Comparison of ENCODE assay signal across 1 cellular context in the genomic region with DNA sequence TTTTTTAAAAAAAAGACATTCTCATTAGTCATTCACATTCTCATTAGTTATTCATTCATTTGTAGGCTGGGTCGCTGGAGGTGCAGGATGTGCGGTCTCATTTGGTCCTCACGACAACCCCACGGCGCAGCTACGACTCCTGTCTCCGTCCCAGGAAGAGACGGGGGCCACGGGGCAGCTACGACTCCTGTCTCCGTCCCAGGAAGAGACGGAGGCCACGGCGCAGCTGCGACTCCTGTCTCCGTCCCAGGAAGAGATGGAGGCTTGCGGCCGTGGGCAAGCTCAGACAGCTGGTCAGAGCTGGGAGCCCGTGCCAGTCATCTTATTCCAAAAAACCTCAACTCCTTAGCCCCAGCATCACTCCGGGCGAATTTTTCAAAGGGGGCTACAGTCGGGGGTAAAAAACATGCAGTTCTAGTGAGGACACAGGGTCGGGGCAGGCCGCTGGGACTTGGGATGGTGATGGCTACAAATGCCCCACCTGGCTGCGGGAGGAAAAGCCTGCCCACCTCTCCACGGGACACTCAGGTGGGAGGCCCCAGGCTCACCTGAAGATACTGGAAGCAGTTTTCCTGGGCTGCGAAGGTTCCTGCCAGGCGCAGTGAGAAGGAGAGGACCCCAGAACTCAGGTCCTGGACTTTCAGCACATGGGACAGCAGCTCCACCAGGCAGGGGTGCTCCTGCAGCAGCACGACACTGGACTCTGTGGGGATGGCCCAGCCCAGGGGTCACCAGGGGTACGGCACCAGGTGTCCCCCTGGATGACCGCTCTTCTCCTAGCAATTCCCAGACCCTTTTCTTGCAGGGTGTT.
TF ChIP-seq lines count a peak whose summit lies in the region.

No MANE protein-coding gene starts in this region.

TF ChIP-seq in WTC11, 78 proteins besides CTCF, POLR2A, EP300 and RAD21 (continued from another document):
- TF ChIP-seq, protein P1, sequence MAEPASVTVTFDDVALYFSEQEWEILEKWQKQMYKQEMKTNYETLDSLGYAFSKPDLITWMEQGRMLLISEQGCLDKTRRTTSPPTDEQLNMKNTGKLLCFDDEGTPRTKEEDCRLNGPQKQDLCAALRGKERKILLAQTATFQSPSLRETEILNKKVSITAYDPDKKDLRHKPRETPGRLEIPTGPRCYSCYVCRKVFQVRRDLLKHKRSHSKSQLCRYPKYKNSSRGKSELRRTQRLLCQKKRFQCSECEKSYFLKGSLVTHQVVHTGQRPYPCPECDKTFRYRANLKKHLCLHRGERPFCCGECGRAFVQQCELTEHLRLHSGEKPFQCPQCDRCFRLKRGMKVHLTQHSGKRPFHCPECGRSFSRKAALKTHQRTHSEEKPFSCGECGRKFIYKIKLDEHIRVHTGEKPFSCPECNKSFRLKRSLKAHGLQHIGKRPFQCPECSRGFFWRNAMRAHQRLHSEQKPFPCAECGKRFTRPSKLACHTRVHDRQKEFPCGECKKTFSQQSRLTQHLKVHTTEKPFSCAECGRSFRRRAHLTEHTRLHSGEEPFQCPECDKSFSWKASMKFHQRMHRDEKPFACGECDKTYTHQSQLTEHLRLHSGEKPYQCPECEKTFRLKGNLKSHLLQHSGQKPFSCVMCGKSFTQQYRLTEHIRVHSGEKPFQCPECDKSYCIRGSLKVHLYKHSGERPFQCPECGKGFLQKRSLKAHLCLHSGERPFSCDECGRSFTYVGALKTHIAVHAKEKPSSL (CRISPR knock-in tag; conservative IDR thresholded peaks at IDR 0.05), result no peak
- TF ChIP-seq CREM (CRISPR knock-in tag; IDR thresholded peaks at IDR 0.05), result no peak
- TF ChIP-seq, protein P2, sequence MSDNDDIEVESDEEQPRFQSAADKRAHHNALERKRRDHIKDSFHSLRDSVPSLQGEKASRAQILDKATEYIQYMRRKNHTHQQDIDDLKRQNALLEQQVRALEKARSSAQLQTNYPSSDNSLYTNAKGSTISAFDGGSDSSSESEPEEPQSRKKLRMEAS (CRISPR knock-in tag; IDR thresholded peaks at IDR 0.05), result no peak
- TF ChIP-seq, protein P3, sequence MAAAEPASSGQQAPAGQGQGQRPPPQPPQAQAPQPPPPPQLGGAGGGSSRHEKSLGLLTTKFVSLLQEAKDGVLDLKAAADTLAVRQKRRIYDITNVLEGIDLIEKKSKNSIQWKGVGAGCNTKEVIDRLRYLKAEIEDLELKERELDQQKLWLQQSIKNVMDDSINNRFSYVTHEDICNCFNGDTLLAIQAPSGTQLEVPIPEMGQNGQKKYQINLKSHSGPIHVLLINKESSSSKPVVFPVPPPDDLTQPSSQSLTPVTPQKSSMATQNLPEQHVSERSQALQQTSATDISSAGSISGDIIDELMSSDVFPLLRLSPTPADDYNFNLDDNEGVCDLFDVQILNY (CRISPR knock-in tag; IDR thresholded peaks at IDR 0.05), result no peak
- no peak for TF ChIP-seq ZNF416 (CRISPR knock-in tag; IDR thresholded peaks at IDR 0.05)
- no peak for TF ChIP-seq ZNF121 (CRISPR knock-in tag; IDR thresholded peaks at IDR 0.05)
- TF ChIP-seq ATF1 (CRISPR knock-in tag; IDR thresholded peaks at IDR 0.05), result no peak
- no peak for TF ChIP-seq FOXP1 (CRISPR knock-in tag; IDR thresholded peaks at IDR 0.05; ENCODE audit: borderline replicate concordance)
- TF ChIP-seq, protein P4, sequence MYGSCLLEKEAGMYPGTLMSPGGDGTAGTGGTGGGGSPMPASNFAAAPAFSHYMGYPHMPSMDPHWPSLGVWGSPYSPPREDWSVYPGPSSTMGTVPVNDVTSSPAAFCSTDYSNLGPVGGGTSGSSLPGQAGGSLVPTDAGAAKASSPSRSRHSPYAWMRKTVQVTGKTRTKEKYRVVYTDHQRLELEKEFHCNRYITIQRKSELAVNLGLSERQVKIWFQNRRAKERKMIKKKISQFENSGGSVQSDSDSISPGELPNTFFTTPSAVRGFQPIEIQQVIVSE (CRISPR knock-in tag; IDR thresholded peaks at IDR 0.05; ENCODE audit: borderline replicate concordance), result no peak
- TF ChIP-seq, protein P5, sequence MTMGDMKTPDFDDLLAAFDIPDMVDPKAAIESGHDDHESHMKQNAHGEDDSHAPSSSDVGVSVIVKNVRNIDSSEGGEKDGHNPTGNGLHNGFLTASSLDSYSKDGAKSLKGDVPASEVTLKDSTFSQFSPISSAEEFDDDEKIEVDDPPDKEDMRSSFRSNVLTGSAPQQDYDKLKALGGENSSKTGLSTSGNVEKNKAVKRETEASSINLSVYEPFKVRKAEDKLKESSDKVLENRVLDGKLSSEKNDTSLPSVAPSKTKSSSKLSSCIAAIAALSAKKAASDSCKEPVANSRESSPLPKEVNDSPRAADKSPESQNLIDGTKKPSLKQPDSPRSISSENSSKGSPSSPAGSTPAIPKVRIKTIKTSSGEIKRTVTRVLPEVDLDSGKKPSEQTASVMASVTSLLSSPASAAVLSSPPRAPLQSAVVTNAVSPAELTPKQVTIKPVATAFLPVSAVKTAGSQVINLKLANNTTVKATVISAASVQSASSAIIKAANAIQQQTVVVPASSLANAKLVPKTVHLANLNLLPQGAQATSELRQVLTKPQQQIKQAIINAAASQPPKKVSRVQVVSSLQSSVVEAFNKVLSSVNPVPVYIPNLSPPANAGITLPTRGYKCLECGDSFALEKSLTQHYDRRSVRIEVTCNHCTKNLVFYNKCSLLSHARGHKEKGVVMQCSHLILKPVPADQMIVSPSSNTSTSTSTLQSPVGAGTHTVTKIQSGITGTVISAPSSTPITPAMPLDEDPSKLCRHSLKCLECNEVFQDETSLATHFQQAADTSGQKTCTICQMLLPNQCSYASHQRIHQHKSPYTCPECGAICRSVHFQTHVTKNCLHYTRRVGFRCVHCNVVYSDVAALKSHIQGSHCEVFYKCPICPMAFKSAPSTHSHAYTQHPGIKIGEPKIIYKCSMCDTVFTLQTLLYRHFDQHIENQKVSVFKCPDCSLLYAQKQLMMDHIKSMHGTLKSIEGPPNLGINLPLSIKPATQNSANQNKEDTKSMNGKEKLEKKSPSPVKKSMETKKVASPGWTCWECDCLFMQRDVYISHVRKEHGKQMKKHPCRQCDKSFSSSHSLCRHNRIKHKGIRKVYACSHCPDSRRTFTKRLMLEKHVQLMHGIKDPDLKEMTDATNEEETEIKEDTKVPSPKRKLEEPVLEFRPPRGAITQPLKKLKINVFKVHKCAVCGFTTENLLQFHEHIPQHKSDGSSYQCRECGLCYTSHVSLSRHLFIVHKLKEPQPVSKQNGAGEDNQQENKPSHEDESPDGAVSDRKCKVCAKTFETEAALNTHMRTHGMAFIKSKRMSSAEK (CRISPR knock-in tag; IDR thresholded peaks at IDR 0.05; ENCODE audit: borderline replicate concordance), result no peak
